ENCODE assay signal across 8 cellular contexts in genomic region chr3:150410311-150411105, GRCh38. TPM values are rescaled to one million over a fixed set of nuclear protein-coding genes. Genes with fewer than 3 reads are reported as not detected.
DNase-seq lines count a peak whose midpoint lies in the region; ATAC-seq and TF ChIP-seq lines count a peak whose summit lies in the region.

No MANE protein-coding gene starts in this region.

- H3K9me3 ChIP-seq in SJSA1 (replicated peaks): no peaks in the 10 kb centered on the region
- H3K9me3 ChIP-seq in heart right ventricle: no peaks in the 10 kb centered on the region
- H3K9me3 ChIP-seq in trophoblast cell (ENCODE audit: insufficient read depth, low read depth, low read length): peaks cover 4% of the 10 kb centered on the region

- H3K18ac ChIP-seq in trophoblast cell (ENCODE audit: low read length): peak overlapping the region; percentile 6

- H3K27me3 ChIP-seq in SJSA1 (replicated peaks) (no peaks in the 10 kb centered on the region), heart right ventricle (no peaks in the 10 kb centered on the region), trophoblast cell (ENCODE audit: insufficient read depth, low read length) (no peaks in the 10 kb centered on the region)

- H3K23ac ChIP-seq in trophoblast cell (ENCODE audit: low read length): peak overlapping the region; percentile 28

- TF ChIP-seq CTCF in HFFc6 (IDR thresholded peaks at IDR 0.05) (peak; percentile 27; the same call in 1 of the 2 replicates), heart right ventricle (IDR thresholded peaks at IDR 0.05) (no peak)

- peak overlapping the region; percentile 83 for H3K14ac ChIP-seq in trophoblast cell (ENCODE audit: low read length)

- peaks cover 12% of the 10 kb centered on the region for H3K27me3 Mint-ChIP-seq in HFFc6 (ENCODE audit: insufficient read depth)

- H3K36me3 ChIP-seq in SJSA1 (peaks cover 73% of the 10 kb centered on the region), heart right ventricle (peaks cover 0 to 17% (median 0%) of the 10 kb centered on the region in 9 donors), trophoblast cell (ENCODE audit: control insufficient read depth in 1 of 2, insufficient read depth in 2 of 2, low read length in 2 of 2) (peaks cover 9 to 10% of the 10 kb centered on the region in 2 experiments)

- H3K79me1 ChIP-seq in trophoblast cell (ENCODE audit: low read length): peaks cover 29% of the 10 kb centered on the region

- H3K4me1 ChIP-seq in SJSA1 (replicated peaks) (peaks cover 24% of the 10 kb centered on the region), heart right ventricle (peaks cover 0 to 59% (median 46%) of the 10 kb centered on the region in 9 donors), trophoblast cell (ENCODE audit: control insufficient read depth in 1 of 2, insufficient read depth in 2 of 2, low read length in 2 of 2) (no peaks in the 10 kb centered on the region)

- peak overlapping the region; percentile 98 for H3K27ac ChIP-seq in SJSA1
- H3K27ac ChIP-seq in heart right ventricle: peak overlapping the region; percentile 98 to 100 (median 100)
- H3K27ac ChIP-seq in trophoblast cell (ENCODE audit: low read depth, low read length): peak overlapping the region; percentile 100

- intact Hi-C loops in heart right ventricle (cut with DNase I): loop anchor here in 9 of 10 donors (2.0 to 10.0 kb wide), 15 partner anchors 37 to 446 kb away; partner anchors contain the start of genes EIF2A (in 1 of the 9) and SERP1 (in 1 of the 9)

- no peak overlapping the region for H2AFZ ChIP-seq in trophoblast cell (ENCODE audit: insufficient read depth, low read length, poor library complexity)

- H3K27ac Mint-ChIP-seq in HFFc6: peak overlapping the region; percentile 98

- H3K4me3 Mint-ChIP-seq in HFFc6: peak overlapping the region; percentile 93

- peak overlapping the region; percentile 16 for H4K91ac ChIP-seq in trophoblast cell (ENCODE audit: low read depth, low read length)

- no peak overlapping the region for H4K8ac ChIP-seq in trophoblast cell (ENCODE audit: low read depth, low read length)

- H3K4me2 ChIP-seq in trophoblast cell (ENCODE audit: low read length): peak overlapping the region; percentile 82

- H3K9ac ChIP-seq in trophoblast cell (ENCODE audit: low read length): peak overlapping the region; percentile 96

- H3K4ac ChIP-seq in trophoblast cell (ENCODE audit: low read depth, low read length): peak overlapping the region; percentile 97

- DNase-seq in COLO668 (lab: John Stamatoyannopoulos, UW; ENCODE audit: unreplicated experiment) (peak; percentile 17), HFFc6 (no peak), SJSA1 (ENCODE audit: low read depth in 1 of 2, low spot score in 2 of 2) (peak; percentile 47 to 49), amniotic epithelial cell (ENCODE audit: low read depth) (peak; percentile 40), heart right ventricle (peak; percentile 34 to 52), trophoblast cell (peak in 1 of 2 donors; percentile 57), HPDE6-E6E7 (ENCODE audit: extremely low spot score) (no peak)

- no peak overlapping the region for H2BK120ac ChIP-seq in trophoblast cell (ENCODE audit: insufficient read depth, low read length, poor library complexity)

- peaks cover 3% of the 10 kb centered on the region; the same call in 1 of the 2 replicates for H3K9me3 Mint-ChIP-seq in HFFc6

- H2BK5ac ChIP-seq in trophoblast cell (ENCODE audit: low read depth, low read length, poor library complexity): peak overlapping the region; percentile 58

- peak in 3 of 8 donors; percentile 0 to 24 (median 3) for ATAC-seq in heart right ventricle
- ATAC-seq in GM21825 (IDR thresholded peaks at IDR 0.05; ENCODE audit: unreplicated experiment): no peak

- H3K4me1 Mint-ChIP-seq in HFFc6 (ENCODE audit: low read depth): peaks cover 30% of the 10 kb centered on the region

- WGBS in heart right ventricle, 2 donors: 1% methylated on average over 67 to 68 of the region's 68 CpGs
- no CpG with 5 or more reads among the region's 68 CpGs for WGBS in trophoblast cell (ENCODE audit: extremely low coverage, insufficient coverage, insufficient read length)

- H2AK5ac ChIP-seq in trophoblast cell (ENCODE audit: low read length): no peak overlapping the region

- no peak overlapping the region for H4K12ac ChIP-seq in trophoblast cell (ENCODE audit: low read depth, low read length)

- no peak overlapping the region for H2BK12ac ChIP-seq in trophoblast cell (ENCODE audit: low read length)

- H3K79me2 ChIP-seq in trophoblast cell (ENCODE audit: control insufficient read depth, insufficient read depth, low read length, poor library complexity): peaks cover 32% of the 10 kb centered on the region

- H3K36me3 Mint-ChIP-seq in HFFc6 (ENCODE audit: low read depth): peaks cover 60% of the 10 kb centered on the region

- H3K4me3 ChIP-seq in SJSA1 (peak overlapping the region; percentile 78), heart right ventricle (peak overlapping the region; percentile 78 to 92 (median 86)), trophoblast cell (ENCODE audit: low read depth, low read length) (peak overlapping the region; percentile 96)

RNA-seq across cellular contexts. Expression of gene TSC22D2, which starts 2.4 kb away (rescaled TPM):
- 10 to 100 TPM; 56.8 to 81.2 (median 63.0) TPM for total RNA-seq in HFFc6 (2021; fragmentation: NEBNext Ultra II Directional; extraction: Animal tissue kit (Norgen Biotek cat#: 25700))
- total RNA-seq in SJSA1 (2014; rRNA removed; shearing (Covaris generic)): 11.3 and 11.9 TPM in 2 replicates
- 10 to 100 TPM; 17.2 to 73.1 (median 38.9) TPM for total RNA-seq in heart right ventricle
- 10 to 100 TPM; 11.8 to 15.1 TPM for polyA plus RNA-seq in heart right ventricle
- 64.7 and 65.3 TPM in 2 replicates for polyA plus RNA-seq in trophoblast cell (2013)

Comparison
In these comparisons a context has a peak if more than half of its experiments do, and no peak if none do; other contexts are left out.
1. DNase-seq: peak in COLO668 (single experiment), SJSA1 (2 of 2), amniotic epithelial cell (single experiment) and heart right ventricle (2 of 2); none in HFFc6 (single experiment) and HPDE6-E6E7 (single experiment).
2. Peak in every context shown above with its lines, with median percentiles within 50 percentile points of each other: H3K27ac ChIP-seq and H3K4me3 ChIP-seq.